Comparison of ENCODE assay signal across 8 cellular contexts in genomic region chr2:61469424-61470121, GRCh38. TPM values are rescaled to one million over a fixed set of nuclear protein-coding genes. Genes with fewer than 3 reads are reported as not detected.
DNase-seq lines count a peak whose midpoint lies in the region; ATAC-seq and TF ChIP-seq lines count a peak whose summit lies in the region.

No MANE protein-coding gene starts in this region.

- WGBS in thyroid gland, 2 donors = 10 to 12% methylated on average over 8 of the region's 8 CpGs

- H3K27me3 ChIP-seq in AG04450 (ENCODE audit: control insufficient read depth, insufficient read depth, low read length) (no peaks in the 10 kb centered on the region), HAP-1 (ENCODE audit: low read depth) (no peaks in the 10 kb centered on the region), layer of hippocampus (ENCODE audit: control insufficient read depth, insufficient read depth, low read length) (no peaks in the 10 kb centered on the region), thyroid gland (no peaks in the 10 kb centered on the region)

- POLR2A ChIA-PET in AG04450 (lab: Yijun Ruan, JAX) = no interaction called here

- H3K4me1 ChIP-seq in HAP-1 (peaks cover 16% of the 10 kb centered on the region), thyroid gland (peaks cover 18 to 19% of the 10 kb centered on the region in 2 donors)

- peak overlapping the region; percentile 88 for H3K4me3 ChIP-seq in AG04450 (ENCODE audit: low read depth, low read length)
- H3K4me3 ChIP-seq in HAP-1 = peak overlapping the region; percentile 54
- H3K4me3 ChIP-seq in astrocyte of the cerebellum (ENCODE audit: low read depth, low read length) = peak overlapping the region; percentile 98
- H3K4me3 ChIP-seq in thyroid gland (replicated peaks in 1 of 3) = peak overlapping the region; percentile 39 to 84 (median 45)

- no peak for TF ChIP-seq POLR2A in thyroid gland (IDR thresholded peaks at IDR 0.05)

- in situ Hi-C loops in HAP-1 (cut with MboI; ENCODE audit: low sequenced_read_pairs) = no loop called here
- in situ Hi-C loops in astrocyte of the cerebellum (cut with HindIII; ENCODE audit: low sequenced_read_pairs) = no loop called here

- DNase-seq in AG04450 (ENCODE audit: low read depth, low spot score) (no peak), HAP-1 (ENCODE audit: low spot score in 2 of 2) (peak in 1 of 2 experiments; percentile 55), astrocyte of the cerebellum (ENCODE audit: low read depth) (no peak), thyroid gland (no peak)
- DNase-seq in activated CD4-positive, CD25-positive, alpha-beta regulatory T cell (lab: John Stamatoyannopoulos, UW) = no peak
- DNase-seq in activated CD4-positive, alpha-beta T cell treated with anti-CD3 and anti-CD28 coated beads for 4 hours = no peak

- no peak for ATAC-seq in HG02571 (IDR thresholded peaks at IDR 0.05; ENCODE audit: unreplicated experiment)

- intact Hi-C loops in thyroid gland (cut with DNase I) = loop anchor here (10.0 kb wide), 1 partner anchor 65 kb away; the partner anchor contains the start of gene XPO1

- CTCF ChIA-PET in AG04450 (lab: Charles Lee) = interaction anchor here (1.4 kb wide), 1 partner anchor 190 kb away, joined by 3 read pairs; no protein-coding TSS in a partner anchor

- TF ChIP-seq CTCF in AG04450 (IDR thresholded peaks at IDR 0.05; ENCODE audit: low read depth, low read length) (no peak), astrocyte of the cerebellum (IDR thresholded peaks at IDR 0.05; ENCODE audit: low read depth, low read length, missing control alignments) (no peak), thyroid gland (IDR thresholded peaks at IDR 0.05) (no peak)

- H3K36me3 ChIP-seq in HAP-1 (replicated peaks) (peaks cover 21% of the 10 kb centered on the region), thyroid gland (no peaks in the 10 kb centered on the region)

- H3K27ac ChIP-seq in AG04450 (ENCODE audit: low read depth, low read length) = peak overlapping the region; percentile 65
- H3K27ac ChIP-seq in layer of hippocampus (ENCODE audit: low read depth, low read length) = peak overlapping the region; percentile 83
- H3K27ac ChIP-seq in thyroid gland = peak overlapping the region; percentile 77 to 99 (median 96)

- H3K9me3 ChIP-seq in AG04450 (ENCODE audit: control insufficient read depth, insufficient read depth, low read length) = no peaks in the 10 kb centered on the region; the same call in 1 of the 2 replicates
- no peaks in the 10 kb centered on the region for H3K9me3 ChIP-seq in HAP-1
- H3K9me3 ChIP-seq in thyroid gland = no peaks in the 10 kb centered on the region

RNA-seq across cellular contexts. Expression of gene USP34, which starts 1.3 kb away (rescaled TPM):
- polyA plus RNA-seq in AG04450 (2011; rRNA removed) = 73.5 and 92.3 TPM in 2 replicates
- 122 and 243 TPM in 2 replicates for polyA minus RNA-seq in AG04450 (2011; rRNA and poly(A)+ RNA removed)
- total RNA-seq in thyroid gland = 100 to 1,000 TPM; 171 to 271 (median 231) TPM

Comparison
In these comparisons a context has a peak if more than half of its experiments do, and no peak if none do; other contexts are left out.
1. H3K4me3 ChIP-seq: peak in every context shown above with its lines; median percentile 98 in astrocyte of the cerebellum; 88 in AG04450; 54 in HAP-1; 45 in thyroid gland.